In the genomic region with DNA sequence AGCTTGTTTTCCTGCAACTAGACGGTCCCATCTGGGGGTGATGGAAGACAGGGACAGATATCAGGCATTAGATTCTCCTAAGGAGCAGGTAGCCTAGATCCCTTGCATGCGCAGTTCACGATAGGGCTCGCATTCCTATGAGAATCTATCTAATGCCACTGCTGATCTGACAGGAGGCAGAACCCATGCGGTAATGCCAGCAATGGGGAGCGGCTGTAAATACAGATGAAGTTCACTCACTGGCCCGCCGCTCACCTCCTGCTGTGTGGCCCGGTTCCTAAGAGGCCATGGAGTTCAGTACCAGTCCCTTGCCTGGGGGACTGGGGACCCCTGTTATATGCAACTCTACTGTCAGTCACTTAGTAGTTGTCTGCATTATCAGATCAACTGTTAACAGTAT, we compare ENCODE assay signal across 35 cellular contexts. TPM values are rescaled to one million over a fixed set of nuclear protein-coding genes. Genes with fewer than 3 reads are reported as not detected.
DNase-seq lines count a peak whose midpoint lies in the region; ATAC-seq and TF ChIP-seq lines count a peak whose summit lies in the region.
"Had no signal": no experiment of that assay in that cellular context is flagged by ENCODE, and none has a peak within 500 bp of the region (broad histone marks: within the 10 kb centered on the region; RNA-seq: fewer than 3 reads in every experiment).

No MANE protein-coding gene starts in this region.

- no peak overlapping the region for H2AK5ac ChIP-seq in neuronal stem cell (ENCODE audit: low read depth, low read length)

- no peak overlapping the region for H3K4me2 ChIP-seq in neuronal stem cell (ENCODE audit: insufficient read depth, low read length, poor library complexity, severe bottlenecking)
- H3K4me2 ChIP-seq: A549; BLaER1; BLaER1 treated with 17β-estradiol and CSF1 and Interleukin-3, amounts not matched to agents 10 nM and 100 nM had no signal

- no peaks in the 10 kb centered on the region for H3K27me3 ChIP-seq in SJSA1 (replicated peaks)
- no peaks in the 10 kb centered on the region for H3K27me3 ChIP-seq in neuronal stem cell (ENCODE audit: control insufficient read depth in 3 of 3, insufficient read depth in 3 of 3, low read depth in 1 of 3, low read length in 3 of 3)
- H3K27me3 ChIP-seq: BE2C; BLaER1; BLaER1 treated with 17β-estradiol and CSF1 and Interleukin-3, amounts not matched to agents 10 nM and 100 nM had no signal

- H4K8ac ChIP-seq in neuronal stem cell (ENCODE audit: low read depth, low read length): no peak overlapping the region

- H3K23ac ChIP-seq in neuronal stem cell (ENCODE audit: low read depth, low read length, poor library complexity): no peak overlapping the region

- H3K36me3 Mint-ChIP-seq in osteocyte (ENCODE audit: unreplicated experiment) (no peaks in the 10 kb centered on the region), mesothelial cell of epicardium (no peaks in the 10 kb centered on the region)
- H3K36me3 Mint-ChIP-seq: CD14-positive monocyte; CD4-positive, alpha-beta memory T cell; CD4-positive, CD25-positive, alpha-beta regulatory T cell; CD8-positive, alpha-beta memory T cell; CD8-positive, alpha-beta T cell had no signal

- H3K79me1 ChIP-seq in neuronal stem cell (ENCODE audit: low read depth, low read length): no peaks in the 10 kb centered on the region

- no peaks in the 10 kb centered on the region for H3K4me1 ChIP-seq in HEK293 (ENCODE audit: control insufficient read depth, insufficient read depth, low read length)
- H3K4me1 ChIP-seq in SJSA1 (replicated peaks): peaks cover 12% of the 10 kb centered on the region
- no peaks in the 10 kb centered on the region for H3K4me1 ChIP-seq in neuronal stem cell (ENCODE audit: control insufficient read depth in 2 of 2, insufficient read depth in 1 of 2, low read depth in 1 of 2, low read length in 2 of 2)
- H3K4me1 ChIP-seq: BE2C; BLaER1; BLaER1 treated with 17β-estradiol and CSF1 and Interleukin-3, amounts not matched to agents 10 nM and 100 nM; Caco-2 had no signal

- H2BK15ac ChIP-seq in neuronal stem cell (ENCODE audit: low read length): no peak overlapping the region

- no peak overlapping the region for H2BK120ac ChIP-seq in neuronal stem cell (ENCODE audit: low read depth, low read length)

- H3K27ac Mint-ChIP-seq in osteocyte (ENCODE audit: unreplicated experiment) (no peak overlapping the region), mesothelial cell of epicardium (no peak overlapping the region)
- H3K27ac Mint-ChIP-seq: B cell; CD14-positive monocyte; CD4-positive, alpha-beta memory T cell; CD4-positive, alpha-beta T cell; CD4-positive, CD25-positive, alpha-beta regulatory T cell; CD8-positive, alpha-beta memory T cell; CD8-positive, alpha-beta T cell had no signal

- no peak overlapping the region for H2AFZ ChIP-seq in neuronal stem cell (ENCODE audit: low read length)

- no peak for TF ChIP-seq CTCF in HEK293 (tag by site-specific recombination; IDR thresholded peaks at IDR 0.05)
- no peak for TF ChIP-seq CTCF in osteocyte (IDR thresholded peaks at IDR 0.05)
- no peak for TF ChIP-seq CTCF in mesothelial cell of epicardium (IDR thresholded peaks at IDR 0.05; ENCODE audit: unreplicated experiment)
- no peak for TF ChIP-seq CTCF in GM20000 (IDR thresholded peaks at IDR 0.05; ENCODE audit: extremely low read depth, missing control alignments)

- H3K14ac ChIP-seq in neuronal stem cell (ENCODE audit: low read length): no peak overlapping the region

- H3K4me1 Mint-ChIP-seq in osteocyte (ENCODE audit: unreplicated experiment): no peaks in the 10 kb centered on the region
- H3K4me1 Mint-ChIP-seq in mesothelial cell of epicardium: peaks cover 8% of the 10 kb centered on the region
- H3K4me1 Mint-ChIP-seq: B cell; CD4-positive, alpha-beta memory T cell; CD4-positive, CD25-positive, alpha-beta regulatory T cell; CD8-positive, alpha-beta memory T cell had no signal

- H3K4me3 ChIP-seq in HEK293 (ENCODE audit: low read depth, low read length): no peak overlapping the region
- H3K4me3 ChIP-seq in SJSA1: no peak overlapping the region
- H3K4me3 ChIP-seq in neuronal stem cell (ENCODE audit: low read length in 2 of 2): no peak overlapping the region
- H3K4me3 ChIP-seq: A549; BLaER1; BLaER1 treated with 17β-estradiol and CSF1 and Interleukin-3, amounts not matched to agents 10 nM and 100 nM had no signal

- H4K91ac ChIP-seq in neuronal stem cell (ENCODE audit: low read depth, low read length, poor library complexity): no peak overlapping the region

- H3K27me3 Mint-ChIP-seq in osteocyte (ENCODE audit: unreplicated experiment) (peaks cover 2% of the 10 kb centered on the region), mesothelial cell of epicardium (ENCODE audit: low read depth) (no peaks in the 10 kb centered on the region)
- H3K27me3 Mint-ChIP-seq: B cell; CD4-positive, alpha-beta memory T cell; CD4-positive, alpha-beta T cell had no signal

- WGBS in neuronal stem cell (ENCODE audit: extremely low coverage in 2 of 2, insufficient read length in 2 of 2, insufficient replicate concordance in 1 of 2), 2 donors: no CpG with 5 or more reads among the region's 9 CpGs

- POLR2A ChIA-PET in HEK293 (lab: Yijun Ruan, JAX): no interaction called here

- DNase-seq in SJSA1 (ENCODE audit: low read depth in 1 of 2, low spot score in 2 of 2) (no peak), neuronal stem cell (ENCODE audit: low spot score) (no peak), osteocyte (ENCODE audit: extremely low spot score, unreplicated experiment) (peak; percentile 71), mesothelial cell of epicardium (ENCODE audit: low spot score in 2 of 2, unreplicated experiment in 2 of 2) (no peak), HuH-7.5 (ENCODE audit: low spot score) (no peak), GM20000 (ENCODE audit: low spot score) (no peak)
- DNase-seq: 8988T; ACHN; AML-193; BE2C; C1 segment of cervical spinal cord; Caco-2; Calu3; CD4-positive, alpha-beta memory T cell; CD4-positive, alpha-beta T cell; CD4-positive, CD25-positive, alpha-beta regulatory T cell; CD8-positive, alpha-beta memory T cell; CD8-positive, alpha-beta T cell; COR-L47; DMS 273 treated with DMSO at 0.1 percent for 48 hours; DMS153; DMS53; DMS79; DMS79 treated with DMSO at 0.1 percent for 48 hours; DND-41; EL had no signal

- no peaks in the 10 kb centered on the region for H3K9me3 ChIP-seq in HEK293 (ENCODE audit: control insufficient read depth, insufficient read depth, low read depth, low read length)
- no peaks in the 10 kb centered on the region for H3K9me3 ChIP-seq in SJSA1 (replicated peaks)
- H3K9me3 ChIP-seq in neuronal stem cell (replicated peaks in 1 of 2; ENCODE audit: control insufficient read depth in 2 of 2, insufficient read depth in 1 of 2, low read depth in 1 of 2, low read length in 2 of 2): no peaks in the 10 kb centered on the region
- H3K9me3 ChIP-seq: A549; BE2C; BLaER1; BLaER1 treated with 17β-estradiol and CSF1 and Interleukin-3, amounts not matched to agents 10 nM and 100 nM; Caco-2 had no signal

- no peak overlapping the region for H3K4me3 Mint-ChIP-seq in osteocyte (ENCODE audit: unreplicated experiment)
- no peak overlapping the region for H3K4me3 Mint-ChIP-seq in mesothelial cell of epicardium
- H3K4me3 Mint-ChIP-seq: B cell; CD14-positive monocyte; CD4-positive, alpha-beta memory T cell; CD4-positive, alpha-beta T cell; CD4-positive, CD25-positive, alpha-beta regulatory T cell; CD8-positive, alpha-beta memory T cell; CD8-positive, alpha-beta T cell had no signal

- peak overlapping the region; percentile 13 for H3K18ac ChIP-seq in neuronal stem cell (ENCODE audit: low read length)

- H3K9ac ChIP-seq in neuronal stem cell (ENCODE audit: low read depth, low read length, poor library complexity): no peak overlapping the region
- H3K9ac ChIP-seq: BLaER1; BLaER1 treated with 17β-estradiol and CSF1 and Interleukin-3, amounts not matched to agents 10 nM and 100 nM had no signal

- H3K4ac ChIP-seq in neuronal stem cell (ENCODE audit: low read length): no peak overlapping the region

- H2BK5ac ChIP-seq in neuronal stem cell (ENCODE audit: low read length): no peak overlapping the region

- H3K36me3 ChIP-seq in HEK293 (ENCODE audit: control insufficient read depth in 2 of 2, insufficient read depth in 1 of 2, low read length in 2 of 2) (no peaks in the 10 kb centered on the region), SJSA1 (no peaks in the 10 kb centered on the region), neuronal stem cell (replicated peaks in 1 of 2; ENCODE audit: control insufficient read depth in 2 of 2, insufficient read depth in 2 of 2, low read length in 2 of 2) (no peaks in the 10 kb centered on the region)
- H3K36me3 ChIP-seq: BE2C; BLaER1; BLaER1 treated with 17β-estradiol and CSF1 and Interleukin-3, amounts not matched to agents 10 nM and 100 nM had no signal

- no peak for ATAC-seq in GM21717 (IDR thresholded peaks at IDR 0.05; ENCODE audit: unreplicated experiment)
- ATAC-seq: A549; CD8-positive, alpha-beta T cell had no signal

- H2BK12ac ChIP-seq in neuronal stem cell (ENCODE audit: low read length): no peak overlapping the region

- no peaks in the 10 kb centered on the region for H3K9me3 Mint-ChIP-seq in osteocyte (ENCODE audit: unreplicated experiment)
- no peaks in the 10 kb centered on the region for H3K9me3 Mint-ChIP-seq in mesothelial cell of epicardium
- H3K9me3 Mint-ChIP-seq: CD14-positive monocyte; CD4-positive, alpha-beta T cell; CD4-positive, CD25-positive, alpha-beta regulatory T cell; CD8-positive, alpha-beta memory T cell; CD8-positive, alpha-beta T cell had no signal

- H3K27ac ChIP-seq in HEK293 (ENCODE audit: extremely low read depth, low read depth, low read length) (no peak overlapping the region), SJSA1 (0 out of 2 replicates have a peak overlapping the region, but pooled peaks have one; percentile 20), neuronal stem cell (replicated peaks; ENCODE audit: low read length) (no peak overlapping the region)
- H3K27ac ChIP-seq: 22Rv1; A549; BLaER1; BLaER1 treated with 17β-estradiol and CSF1 and Interleukin-3, amounts not matched to agents 10 nM and 100 nM; C4-2B had no signal

- CTCF ChIA-PET in HEK293 (lab: Yijun Ruan, JAX): no interaction called here

RNA-seq across cellular contexts. Expression of a gene that starts 7.9 kb away (rescaled TPM):
- 18.6 and 36.6 TPM in 2 replicates for total RNA-seq in SJSA1 (2014; rRNA removed; shearing (Covaris generic))
- polyA plus RNA-seq in neuronal stem cell (2013, experiment 1 of 2): 13.1 TPM
- 13.1 TPM for polyA plus RNA-seq in neuronal stem cell (2013, experiment 2 of 2)
- total RNA-seq in osteocyte (24.8 and 26.2 TPM in 2 replicates), mesothelial cell of epicardium (41.8 to 52.0 TPM (median 42.0 TPM) in 3 replicates)

RNA-seq across cellular contexts. Expression of a gene that starts 55.4 kb away (rescaled TPM):
- total RNA-seq in SJSA1 (2014; rRNA removed; shearing (Covaris generic)): 36.0 and 51.3 TPM in 2 replicates
- 22.4 TPM for polyA plus RNA-seq in neuronal stem cell (2013, experiment 1 of 2)
- 24.4 TPM for polyA plus RNA-seq in neuronal stem cell (2013, experiment 2 of 2)
- total RNA-seq in osteocyte (69.8 and 71.5 TPM in 2 replicates), mesothelial cell of epicardium (93.0 to 108 TPM (median 100 TPM) in 3 replicates)
